ENCODE assay signal across 17 cellular contexts in genomic region chrY:20740609-20741008, GRCh38. TPM values are rescaled to one million over a fixed set of nuclear protein-coding genes. Genes with fewer than 3 reads are reported as not detected.
A peak's percentile ranks its signal among the peaks of the same experiment; 100 is the strongest.
DNase-seq lines count a peak whose midpoint lies in the region; ATAC-seq, FAIRE-seq and TF ChIP-seq lines count a peak whose summit lies in the region.
"Had no signal": no experiment of that assay in that cellular context is flagged by ENCODE, and none has a peak within 500 bp of the region (broad histone marks: within the 10 kb centered on the region; RNA-seq: fewer than 3 reads in every experiment).

No MANE protein-coding gene starts in this region.

- no peaks in the 10 kb centered on the region for H3K4me1 ChIP-seq in heart left ventricle
- H3K4me1 ChIP-seq in thyroid gland, result no peaks in the 10 kb centered on the region
- H3K4me1 ChIP-seq: BLaER1, psoas muscle had no signal

- intact Hi-C loops in heart left ventricle (cut with DNase I), result loop anchor here in 4 of 10 donors (2.0 to 10.0 kb wide), 5 partner anchors 182 to 1308 kb away; no protein-coding TSS in a partner anchor
- intact Hi-C loops in Right ventricle myocardium inferior (cut with DNase I), result loop anchor here (10.0 kb wide), 1 partner anchor 926 kb away; no protein-coding TSS in a partner anchor
- intact Hi-C loops in thyroid gland (cut with DNase I), result no loop called here

- H3K27me3 ChIP-seq in heart left ventricle (no peaks in the 10 kb centered on the region), thyroid gland (no peaks in the 10 kb centered on the region)
- H3K27me3 ChIP-seq: BLaER1, cardiac muscle cell had no signal

- DNase-seq in heart left ventricle (peak in 2 of 5 donors; percentile 11 to 21), Right ventricle myocardium inferior (ENCODE audit: missing footprints) (no peak), NCI-H69 (lab: John Stamatoyannopoulos, UW) (peak; percentile 12), germinal center (ENCODE audit: low spot score) (peak; percentile 30), thyroid gland (peak; percentile 2 to 11), mucosa of gallbladder (ENCODE audit: low spot score) (no peak), midbrain (lab: John Stamatoyannopoulos, UW) (no peak), HTR-8/SVneo (ENCODE audit: insufficient read length, low spot score) (no peak)
- DNase-seq: IMR-90, NCI-H446, psoas muscle had no signal

- no peak for TF ChIP-seq POLR2A in heart left ventricle (IDR thresholded peaks at IDR 0.05)
- no peak for TF ChIP-seq POLR2A in thyroid gland (IDR thresholded peaks at IDR 0.05)

- H3K36me3 ChIP-seq in heart left ventricle (no peaks in the 10 kb centered on the region), thyroid gland (no peaks in the 10 kb centered on the region)
- H3K36me3 ChIP-seq: BLaER1, cardiac muscle cell had no signal

- ATAC-seq in heart left ventricle (peak in 1 of 4 donors; percentile 74), Right ventricle myocardium inferior (no peak)
- ATAC-seq: psoas muscle had no signal

- peak in 8 of 12 donors; percentile 16 to 65 (median 52) for TF ChIP-seq CTCF in heart left ventricle (IDR thresholded peaks at IDR 0.05)
- peak in 2 of 6 experiments; percentile 29 to 32 for TF ChIP-seq CTCF in thyroid gland (IDR thresholded peaks at IDR 0.05)

- H3K9me3 ChIP-seq in heart left ventricle (no peaks in the 10 kb centered on the region), thyroid gland (no peaks in the 10 kb centered on the region)
- H3K9me3 ChIP-seq: BLaER1, psoas muscle had no signal

- no peak for FAIRE-seq in HTR-8/SVneo (lab: Jason Lieb, UNC)
- FAIRE-seq: urothelium cell line had no signal

- no peak overlapping the region for H3K27ac ChIP-seq in heart left ventricle
- no peak overlapping the region for H3K27ac ChIP-seq in thyroid gland
- H3K27ac ChIP-seq: BLaER1, cardiac muscle cell, psoas muscle, SK-N-MC had no signal

- WGBS in heart left ventricle, 4 donors, result 23 to 24% methylated on average over 4 of the region's 4 CpGs; no CpG with 5 or more reads in 2 of the 4 donors
- WGBS in thyroid gland, 2 donors, result 52 to 79% methylated on average over 3 to 4 of the region's 4 CpGs

- H3K4me3 ChIP-seq in heart left ventricle (no peak overlapping the region), thyroid gland (replicated peaks in 1 of 3) (no peak overlapping the region)
- H3K4me3 ChIP-seq: BLaER1, cardiac muscle cell, lung, psoas muscle, SK-N-MC had no signal

RNA-seq across cellular contexts. Expression of gene RPS4Y2, which starts 15.3 kb away (rescaled TPM):
- total RNA-seq in heart left ventricle (not detected), Right ventricle myocardium inferior (not detected), thyroid gland (not detected), mucosa of gallbladder (not detected)
- not detected for polyA plus RNA-seq in heart left ventricle
- total RNA-seq: cardiac muscle cell, fibroblast of lung, IMR-90, lung, psoas muscle had no signal
- polyA plus RNA-seq: cardiac muscle cell, fibroblast of lung, IMR-90, lung, psoas muscle had no signal

Comparison
In these comparisons a context has a peak if more than half of its experiments do, and no peak if none do; other contexts are left out.
1. DNase-seq: peak in NCI-H69 (single experiment), germinal center (single experiment) and thyroid gland (2 of 2); none in Right ventricle myocardium inferior (single experiment), mucosa of gallbladder (single experiment), midbrain (single experiment) and HTR-8/SVneo (single experiment).